Comparison of ENCODE assay signal across 11 cellular contexts in the genomic region with DNA sequence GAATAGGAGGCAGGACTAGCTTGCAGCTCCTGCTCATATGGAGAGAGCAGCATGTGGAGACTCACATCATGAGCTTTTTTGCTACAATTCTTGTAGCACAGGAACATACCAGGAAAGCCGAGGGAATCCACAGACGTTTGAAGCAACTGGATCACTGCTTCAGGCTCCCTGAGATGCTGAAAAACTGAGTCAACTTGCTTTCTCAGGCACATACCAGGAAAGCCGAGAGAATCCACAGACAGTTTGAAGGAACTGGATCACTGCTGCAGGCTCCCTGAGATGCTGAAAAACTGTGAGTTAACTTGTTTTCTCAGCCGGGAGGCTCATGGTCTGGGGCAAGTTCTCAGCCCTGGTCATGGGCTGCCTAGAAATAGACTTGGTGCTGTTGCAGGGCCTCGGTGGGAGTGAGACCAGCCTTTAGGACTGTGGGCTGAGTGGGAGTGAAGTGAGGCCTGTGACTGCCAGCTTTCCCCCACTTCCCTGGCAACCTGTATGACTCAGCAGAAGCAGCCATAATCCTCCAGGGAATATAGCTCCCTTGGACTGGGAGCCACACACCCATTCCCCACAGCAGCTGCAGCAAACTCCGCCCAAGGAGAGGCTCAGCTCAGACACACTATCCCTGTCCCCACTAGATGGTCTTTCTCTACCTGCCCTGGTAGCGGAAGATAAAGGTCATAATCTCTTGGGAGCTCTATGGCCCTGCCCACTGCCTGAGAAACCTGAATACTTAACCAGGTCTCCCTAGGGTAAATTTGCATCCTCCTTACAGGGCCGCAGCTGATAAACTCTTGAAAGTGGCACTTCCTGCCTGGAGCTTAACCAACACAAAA. TPM values are rescaled to one million over a fixed set of nuclear protein-coding genes. Genes with fewer than 3 reads are reported as not detected.
DNase-seq lines count a peak whose midpoint lies in the region; ATAC-seq and TF ChIP-seq lines count a peak whose summit lies in the region.
"Had no signal": no experiment of that assay in that cellular context is flagged by ENCODE, and none has a peak within 500 bp of the region (broad histone marks: within the 10 kb centered on the region; RNA-seq: fewer than 3 reads in every experiment).

No MANE protein-coding gene starts in this region.

- H4K20me1 ChIP-seq in IMR-90 (ENCODE audit: insufficient read depth, low read length), result no peaks in the 10 kb centered on the region

- WGBS in IMR-90 (ENCODE audit: extremely low coverage in 2 of 2, insufficient read length in 1 of 2), 2 experiments, result 61% methylated on average over 6 of the region's 8 CpGs; no CpG with 5 or more reads in 1 of the 2 experiments
- 50 to 94% methylated on average over 1 to 7 of the region's 8 CpGs for whole genome bisulfite sequencing in gastroesophageal sphincter (ENCODE audit: low coverage in 1 of 2), 2 donors

- intact Hi-C loops in IMR-90 (cut with micrococcal nuclease), result no loop called here
- intact Hi-C loops in uterus (cut with DNase I; ENCODE audit: low total_unique reads), result no loop called here

- no peak for TF ChIP-seq RAD21 in IMR-90 (IDR thresholded peaks at IDR 0.05; ENCODE audit: low read length)

- no TSS peak for BruUV-seq in IMR-90 (replicated peaks; lab: Mats Ljungman, UMichigan)

- DNase-seq in Ammon's horn (ENCODE audit: low spot score), result peak; percentile 7
- DNase-seq in IMR-90, result peak; percentile 31
- DNase-seq in choroid plexus epithelial cell (ENCODE audit: low read depth), result peak; percentile 18
- DNase-seq in uterus, result no peak
- DNase-seq in naive thymus-derived CD8-positive, alpha-beta T cell, result no peak
- DNase-seq: CD4-positive, CD25-positive, alpha-beta regulatory T cell; naive B cell had no signal

- H3K79me1 ChIP-seq in IMR-90 (ENCODE audit: low read depth in 1 of 2, low read length in 2 of 2), result no peaks in the 10 kb centered on the region

- no peak for TF ChIP-seq EP300 in gastroesophageal sphincter (IDR thresholded peaks at IDR 0.05)

- peak overlapping the region; percentile 55 for H4K5ac ChIP-seq in IMR-90 (ENCODE audit: low read depth, low read length)

- peaks cover 2 to 28% (median 4%) of the 10 kb centered on the region in 3 donors for H3K36me3 Mint-ChIP-seq in naive thymus-derived CD8-positive, alpha-beta T cell
- no peaks in the 10 kb centered on the region for H3K36me3 Mint-ChIP-seq in activated T-helper 17 cell treated with anti-CD3 and anti-CD28 coated beads, Interleukin-2, amount 50 U/mL, for 72 hours (ENCODE audit: low read depth)
- H3K36me3 Mint-ChIP-seq: CD4-positive, CD25-positive, alpha-beta regulatory T cell had no signal

- TF ChIP-seq CTCF in IMR-90 (conservative IDR thresholded peaks at IDR 0.05; ENCODE audit: low read depth, low read length) (no peak), choroid plexus epithelial cell (conservative IDR thresholded peaks at IDR 0.05; ENCODE audit: low read depth, low read length) (no peak), gastroesophageal sphincter (IDR thresholded peaks at IDR 0.05) (no peak), uterus (IDR thresholded peaks at IDR 0.05) (no peak)

- H3K14ac ChIP-seq in IMR-90 (replicated peaks; ENCODE audit: low read depth, low read length), result no peak overlapping the region; the same call in 1 of the 2 replicates

- no peak for TF ChIP-seq POLR2A in IMR-90 (IDR thresholded peaks at IDR 0.05; ENCODE audit: low read depth, low read length)
- TF ChIP-seq POLR2A in gastroesophageal sphincter (IDR thresholded peaks at IDR 0.05), result no peak
- no peak for TF ChIP-seq POLR2A in uterus (IDR thresholded peaks at IDR 0.05)

- ATAC-seq in GM21515 (IDR thresholded peaks at IDR 0.05; ENCODE audit: unreplicated experiment) (peak; percentile 84), IMR-90 (ENCODE audit: low read depth) (peak; percentile 48), gastroesophageal sphincter (no peak)
- no peak for ATAC-seq in naive thymus-derived CD8-positive, alpha-beta T cell
- no peak for ATAC-seq in activated T-helper 17 cell treated with anti-CD3 and anti-CD28 coated beads, Interleukin-2, amount 50 U/mL, for 72 hours (replicated peaks)

- peak overlapping the region in 1 of 2 experiments; percentile 36; a peak in 1 of 4 replicates for H4K8ac ChIP-seq in IMR-90 (ENCODE audit: low read depth in 2 of 2, low read length in 2 of 2)

- H3K36me3 ChIP-seq in IMR-90 (ENCODE audit: control insufficient read depth, insufficient read depth, low read length) (no peaks in the 10 kb centered on the region), gastroesophageal sphincter (no peaks in the 10 kb centered on the region), uterus (no peaks in the 10 kb centered on the region)

- dilution Hi-C loops in IMR-90 (cut with HindIII; ENCODE audit: low sequenced_read_pairs, unreplicated experiment), result no loop called here

- no peak overlapping the region for H3K4ac ChIP-seq in IMR-90 (ENCODE audit: low read depth, low read length)

- no peak overlapping the region; the same call in 1 of the 2 replicates for H4K91ac ChIP-seq in IMR-90 (ENCODE audit: insufficient read depth, low read depth, low read length)

- no peak overlapping the region for H3K4me3 ChIP-seq in IMR-90 (ENCODE audit: insufficient read depth, low read depth, low read length)
- no peak overlapping the region for H3K4me3 ChIP-seq in choroid plexus epithelial cell (ENCODE audit: low read depth, low read length)
- H3K4me3 ChIP-seq in gastroesophageal sphincter, result no peak overlapping the region
- H3K4me3 ChIP-seq in uterus, result no peak overlapping the region
- H3K4me3 ChIP-seq: dorsolateral prefrontal cortex had no signal

- H3K4me1 ChIP-seq in IMR-90 (ENCODE audit: control insufficient read depth, insufficient read depth, low read length), result peaks cover 16% of the 10 kb centered on the region
- no peaks in the 10 kb centered on the region for H3K4me1 ChIP-seq in gastroesophageal sphincter
- no peaks in the 10 kb centered on the region for H3K4me1 ChIP-seq in uterus

- H3K4me1 Mint-ChIP-seq in naive thymus-derived CD8-positive, alpha-beta T cell, result no peaks in the 10 kb centered on the region
- H3K4me1 Mint-ChIP-seq in activated T-helper 17 cell treated with anti-CD3 and anti-CD28 coated beads, Interleukin-2, amount 50 U/mL, for 72 hours, result no peaks in the 10 kb centered on the region
- H3K4me1 Mint-ChIP-seq: CD4-positive, CD25-positive, alpha-beta regulatory T cell; naive B cell had no signal

- peak overlapping the region; percentile 9; the same call in 1 of the 2 replicates for H3K18ac ChIP-seq in IMR-90 (ENCODE audit: low read depth, low read length)

- H3K27me3 ChIP-seq in IMR-90 (ENCODE audit: control insufficient read depth, insufficient read depth, low read length), result no peaks in the 10 kb centered on the region
- H3K27me3 ChIP-seq in gastroesophageal sphincter, result no peaks in the 10 kb centered on the region
- H3K27me3 ChIP-seq in uterus, result no peaks in the 10 kb centered on the region
- H3K27me3 ChIP-seq: dorsolateral prefrontal cortex had no signal

- H3K9ac ChIP-seq in IMR-90 (ENCODE audit: low read depth, low read length), result no peak overlapping the region

- no peaks in the 10 kb centered on the region; the same call in 1 of the 2 replicates for H3K9me1 ChIP-seq in IMR-90 (ENCODE audit: insufficient read depth, low read length)

- peaks cover 3 to 42% (median 23%) of the 10 kb centered on the region in 9 donors for H3K9me3 Mint-ChIP-seq in naive thymus-derived CD8-positive, alpha-beta T cell
- peaks cover 20% of the 10 kb centered on the region for H3K9me3 Mint-ChIP-seq in activated T-helper 17 cell treated with anti-CD3 and anti-CD28 coated beads, Interleukin-2, amount 50 U/mL, for 72 hours

- no peak overlapping the region for H3K56ac ChIP-seq in IMR-90 (ENCODE audit: extremely low read depth, insufficient read depth, low read length)

- POLR2A ChIA-PET in IMR-90 (lab: Charles Lee; ENCODE audit: unreplicated experiment), result no interaction called here
- POLR2A ChIA-PET in naive thymus-derived CD8-positive, alpha-beta T cell (lab: Charles Lee), result no interaction called here

- no peak overlapping the region for H3K27ac Mint-ChIP-seq in naive thymus-derived CD8-positive, alpha-beta T cell
- H3K27ac Mint-ChIP-seq in activated T-helper 17 cell treated with anti-CD3 and anti-CD28 coated beads, Interleukin-2, amount 50 U/mL, for 72 hours, result no peak overlapping the region
- H3K27ac Mint-ChIP-seq: CD4-positive, CD25-positive, alpha-beta regulatory T cell had no signal

- peak overlapping the region; percentile 11 for H2BK20ac ChIP-seq in IMR-90 (ENCODE audit: low read depth, low read length)

- H3K27ac ChIP-seq in IMR-90 (ENCODE audit: insufficient read depth, low read length) (peak overlapping the region; percentile 41; the same call in 1 of the 2 replicates), gastroesophageal sphincter (no peak overlapping the region), uterus (no peak overlapping the region)

- H3K9me3 ChIP-seq in IMR-90 (ENCODE audit: control insufficient read depth, insufficient read depth, low read length) (no peaks in the 10 kb centered on the region; the same call in 1 of the 2 replicates), gastroesophageal sphincter (peaks cover 0 to 25% (median 0%) of the 10 kb centered on the region in 3 donors), uterus (no peaks in the 10 kb centered on the region)

- peak overlapping the region; percentile 11; the same call in 1 of the 2 replicates for H2AK5ac ChIP-seq in IMR-90 (ENCODE audit: low read depth, low read length)

- peaks cover 28 to 54% (median 46%) of the 10 kb centered on the region in 5 donors for H3K27me3 Mint-ChIP-seq in naive thymus-derived CD8-positive, alpha-beta T cell
- peaks cover 45% of the 10 kb centered on the region for H3K27me3 Mint-ChIP-seq in activated T-helper 17 cell treated with anti-CD3 and anti-CD28 coated beads, Interleukin-2, amount 50 U/mL, for 72 hours

- CTCF ChIA-PET in IMR-90 (lab: Yijun Ruan, JAX), result no interaction called here

- no peak overlapping the region for H3K4me2 ChIP-seq in IMR-90 (ENCODE audit: low read depth, low read length)

- no peak overlapping the region for H2AK9ac ChIP-seq in IMR-90 (replicated peaks; ENCODE audit: low read depth, low read length, poor library complexity)

- H2AFZ ChIP-seq in IMR-90 (replicated peaks; ENCODE audit: low read length, poor library complexity), result peak overlapping the region; percentile 76

- H2BK120ac ChIP-seq in IMR-90 (ENCODE audit: low read depth, low read length), result peak overlapping the region; percentile 59

- in situ Hi-C loops in IMR-90 (cut with MboI; ENCODE audit: low sequenced_read_pairs), result no loop called here

- peak overlapping the region; percentile 51 for H2BK5ac ChIP-seq in IMR-90 (ENCODE audit: low read depth, low read length, poor library complexity, severe bottlenecking)

- H2BK15ac ChIP-seq in IMR-90 (ENCODE audit: low read depth, low read length), result peak overlapping the region; percentile 63; the same call in 2 of the 3 replicates

- H3K23ac ChIP-seq in IMR-90 (ENCODE audit: low read depth, low read length), result 0 out of 2 replicates have a peak overlapping the region, but pooled peaks have one; percentile 10

- H3K4me3 Mint-ChIP-seq in naive thymus-derived CD8-positive, alpha-beta T cell, result no peak overlapping the region
- no peak overlapping the region for H3K4me3 Mint-ChIP-seq in activated T-helper 17 cell treated with anti-CD3 and anti-CD28 coated beads, Interleukin-2, amount 50 U/mL, for 72 hours
- H3K4me3 Mint-ChIP-seq: CD4-positive, CD25-positive, alpha-beta regulatory T cell had no signal

RNA-seq across cellular contexts. Expression of gene PFN2, which starts 51.9 kb away (rescaled TPM):
- total RNA-seq in IMR-90 (2012; rRNA removed), result 256 and 342 TPM in 2 replicates
- 351 and 444 TPM in 2 replicates for polyA plus RNA-seq in IMR-90 (2012; rRNA removed)
- 146 and 203 TPM in 2 replicates for polyA plus RNA-seq in IMR-90 (2012; cell fraction: cytosol; rRNA removed)
- polyA plus RNA-seq in IMR-90 (2012; cell fraction: nucleus; rRNA removed; ENCODE audit: low replicate concordance), result 78.8 and 268 TPM in 2 replicates
- 10 to 100 TPM; 43.5 to 80.6 (median 54.6) TPM for total RNA-seq in gastroesophageal sphincter
- total RNA-seq in uterus, result 100 to 1,000 TPM; 106 to 206 (median 183) TPM
- 10 to 100 TPM; 21.3 to 23.4 TPM for total RNA-seq in naive thymus-derived CD8-positive, alpha-beta T cell
- polyA plus RNA-seq in naive thymus-derived CD8-positive, alpha-beta T cell, result 10 to 100 TPM in 2 of 3 donors, 1 to 10 TPM in 1; 8.9 to 12.7 (median 11.9) TPM
- total RNA-seq in activated T-helper 17 cell treated with anti-CD3 and anti-CD28 coated beads, Interleukin-2, amount 50 U/mL, for 72 hours, result 1 to 10 TPM; 1.8 to 2.0 TPM

Comparison
In these comparisons a context has a peak if more than half of its experiments do, and no peak if none do; other contexts are left out.
1. DNase-seq: peak in Ammon's horn (single experiment), IMR-90 (single experiment) and choroid plexus epithelial cell (single experiment); none in uterus (0 of 2) and naive thymus-derived CD8-positive, alpha-beta T cell (0 of 10).
2. ATAC-seq: peak in GM21515 (single experiment) and IMR-90 (single experiment); none in gastroesophageal sphincter (single experiment), naive thymus-derived CD8-positive, alpha-beta T cell (0 of 2) and activated T-helper 17 cell treated with anti-CD3 and anti-CD28 coated beads, Interleukin-2, amount 50 U/mL, for 72 hours (single experiment).
3. RNA of gene PFN2, which starts 51.9 kb away (total RNA-seq): 256 to 342 TPM in IMR-90, 106 to 206 TPM in uterus, 43.5 to 80.6 TPM in gastroesophageal sphincter and 21.3 to 23.4 TPM in naive thymus-derived CD8-positive, alpha-beta T cell; 1.8 to 2.0 TPM in activated T-helper 17 cell treated with anti-CD3 and anti-CD28 coated beads, Interleukin-2, amount 50 U/mL, for 72 hours; every median in the first group is over 4 times any median in the second.